In genomic region chr1:11839727-11840705, GRCh38 we compare ENCODE assay signal across 1 cellular context.
TF ChIP-seq lines count a peak whose summit lies in the region.

No MANE protein-coding gene starts in this region.

TF ChIP-seq in HepG2, 621 proteins besides CTCF, POLR2A, EP300 and RAD21:
- TF ChIP-seq ZNF879 (CRISPR knock-in tag; IDR thresholded peaks at IDR 0.05) = no peak
- no peak for TF ChIP-seq HOXA9 (CRISPR knock-in tag; IDR thresholded peaks at IDR 0.05; ENCODE audit: borderline replicate concordance)
- no peak for TF ChIP-seq CENPT (CRISPR knock-in tag; IDR thresholded peaks at IDR 0.05; ENCODE audit: low read depth)
- peak; percentile 36 for TF ChIP-seq AGO2 (optimal IDR thresholded peaks at IDR 0.05; ENCODE audit: low read depth, low read length)
- TF ChIP-seq LBX2 (CRISPR knock-in tag; IDR thresholded peaks at IDR 0.05; ENCODE audit: borderline replicate concordance) = no peak
- no peak for TF ChIP-seq NFATC3 (CRISPR knock-in tag; IDR thresholded peaks at IDR 0.05)
- no peak for TF ChIP-seq ZNF570 (CRISPR knock-in tag; IDR thresholded peaks at IDR 0.05; ENCODE audit: borderline replicate concordance)
- TF ChIP-seq ZSCAN31 (CRISPR knock-in tag; IDR thresholded peaks at IDR 0.05; ENCODE audit: low read depth) = no peak
- TF ChIP-seq NR2C2 (CRISPR knock-in tag; IDR thresholded peaks at IDR 0.05; ENCODE audit: borderline replicate concordance) = no peak
- 0 out of 2 replicates have a peak, but pooled peaks have one; percentile 17 for TF ChIP-seq NFKB2 (CRISPR knock-in tag; IDR thresholded peaks at IDR 0.05; ENCODE audit: borderline replicate concordance)
- no peak for TF ChIP-seq ZNF773 (CRISPR knock-in tag; IDR thresholded peaks at IDR 0.05; ENCODE audit: borderline replicate concordance)
